ENCODE assay signal across 1 cellular context in genomic region chr1:46330381-46330780, GRCh38.
TF ChIP-seq lines count a peak whose summit lies in the region.

No MANE protein-coding gene starts in this region.

TF ChIP-seq in GM12878, 131 proteins besides CTCF, POLR2A, EP300 and RAD21:
- peak; percentile 27; the same call in 1 of the 2 replicates for TF ChIP-seq ZBTB40 (IDR thresholded peaks at IDR 0.05; ENCODE audit: borderline replicate concordance)
